In genomic region chr9:16575142-16575877, GRCh38 we compare ENCODE assay signal across 13 cellular contexts.
DNase-seq lines count a peak whose midpoint lies in the region; ATAC-seq and TF ChIP-seq lines count a peak whose summit lies in the region.
"Had no signal": no experiment of that assay in that cellular context is flagged by ENCODE, and none has a peak within 500 bp of the region (broad histone marks: within the 10 kb centered on the region; RNA-seq: fewer than 3 reads in every experiment).

No MANE protein-coding gene starts in this region.

- H3K4me2 ChIP-seq in OCI-LY3 (ENCODE audit: low read length) (no peak overlapping the region), fibroblast of lung (ENCODE audit: extremely low read depth, insufficient read depth, low read length) (peak overlapping the region; percentile 48), skeletal muscle satellite cell (ENCODE audit: low read length) (peak overlapping the region; percentile 64)

- POLR2A ChIA-PET in activated CD4-positive, alpha-beta memory T cell treated with anti-CD3 and anti-CD28 coated beads for 36 hours (lab: Charles Lee), result no interaction called here

- H4K20me1 ChIP-seq in OCI-LY3 (ENCODE audit: insufficient read depth, low read length) (no peaks in the 10 kb centered on the region), fibroblast of lung (ENCODE audit: control insufficient read depth, extremely low read depth, insufficient read depth, low read length) (no peaks in the 10 kb centered on the region)

- intact Hi-C loops in activated CD4-positive, alpha-beta memory T cell treated with anti-CD3 and anti-CD28 coated beads for 36 hours (cut with micrococcal nuclease), result no loop called here

- H3K9me3 Mint-ChIP-seq in activated naive CD4-positive, alpha-beta T cell treated with anti-CD3 and anti-CD28 coated beads, Interleukin-2, amount 10 ng/mL, durations not matched to agents 7 days and 5 days, result peaks cover 2% of the 10 kb centered on the region
- H3K9me3 Mint-ChIP-seq in activated CD4-positive, alpha-beta memory T cell treated with anti-CD3 and anti-CD28 coated beads for 36 hours, result no peaks in the 10 kb centered on the region
- H3K9me3 Mint-ChIP-seq: activated B cell treated with CpG ODN at 0.5 μM for 24 hours, nephron progenitor cell had no signal

- H3K9ac ChIP-seq in OCI-LY3 (ENCODE audit: low read length) (no peak overlapping the region), fibroblast of lung (ENCODE audit: insufficient read depth, low read length) (no peak overlapping the region), skeletal muscle satellite cell (ENCODE audit: low read depth, low read length) (peak overlapping the region; percentile 13)

- H3K27ac ChIP-seq in OCI-LY3 (ENCODE audit: low read length) (no peak overlapping the region), fibroblast of lung (ENCODE audit: insufficient read depth, low read length) (no peak overlapping the region)

- H3K27ac Mint-ChIP-seq in activated naive CD4-positive, alpha-beta T cell treated with anti-CD3 and anti-CD28 coated beads, Interleukin-2, amount 10 ng/mL, durations not matched to agents 7 days and 5 days, result no peak overlapping the region
- H3K27ac Mint-ChIP-seq in activated CD4-positive, alpha-beta memory T cell treated with anti-CD3 and anti-CD28 coated beads for 36 hours, result no peak overlapping the region
- H3K27ac Mint-ChIP-seq: activated B cell treated with CpG ODN at 0.5 μM for 24 hours, nephron progenitor cell had no signal

- no peak overlapping the region for H3K4me3 ChIP-seq in OCI-LY3 (ENCODE audit: low read length)
- no peak overlapping the region for H3K4me3 ChIP-seq in fibroblast of lung (replicated peaks in 1 of 4; ENCODE audit: control extremely low read depth in 1 of 4, insufficient read depth in 1 of 4, low read depth in 3 of 4, low read length in 4 of 4)
- no peak overlapping the region for H3K4me3 ChIP-seq in skeletal muscle satellite cell (ENCODE audit: low read length)

- CTCF ChIA-PET in activated naive CD4-positive, alpha-beta T cell treated with anti-CD3 and anti-CD28 coated beads, Interleukin-2, amount 10 ng/mL, durations not matched to agents 7 days and 5 days (lab: Charles Lee), result no interaction called here
- CTCF ChIA-PET in activated CD4-positive, alpha-beta memory T cell treated with anti-CD3 and anti-CD28 coated beads for 36 hours (lab: Charles Lee), result no interaction called here

- H3K27me3 ChIP-seq in OCI-LY3 (ENCODE audit: low read depth, low read length) (peaks cover 4% of the 10 kb centered on the region; the same call in 1 of the 2 replicates), fibroblast of lung (ENCODE audit: control insufficient read depth, insufficient read depth, low read length) (no peaks in the 10 kb centered on the region), skeletal muscle satellite cell (ENCODE audit: control insufficient read depth, insufficient read depth, low read length) (no peaks in the 10 kb centered on the region)

- H3K9me3 ChIP-seq in OCI-LY3 (ENCODE audit: insufficient read depth, low read length) (no peaks in the 10 kb centered on the region), fibroblast of lung (ENCODE audit: control insufficient read depth, insufficient read depth, low read depth, low read length) (no peaks in the 10 kb centered on the region), skeletal muscle satellite cell (replicated peaks; ENCODE audit: low read length) (no peaks in the 10 kb centered on the region)

- H3K27me3 Mint-ChIP-seq in activated naive CD4-positive, alpha-beta T cell treated with anti-CD3 and anti-CD28 coated beads, Interleukin-2, amount 10 ng/mL, durations not matched to agents 7 days and 5 days, result no peaks in the 10 kb centered on the region
- H3K27me3 Mint-ChIP-seq in activated CD4-positive, alpha-beta memory T cell treated with anti-CD3 and anti-CD28 coated beads for 36 hours, result no peaks in the 10 kb centered on the region
- H3K27me3 Mint-ChIP-seq: activated B cell treated with CpG ODN at 0.5 μM for 24 hours had no signal

- no peaks in the 10 kb centered on the region for H3K36me3 Mint-ChIP-seq in activated naive CD4-positive, alpha-beta T cell treated with anti-CD3 and anti-CD28 coated beads, Interleukin-2, amount 10 ng/mL, durations not matched to agents 7 days and 5 days
- no peaks in the 10 kb centered on the region for H3K36me3 Mint-ChIP-seq in activated CD4-positive, alpha-beta memory T cell treated with anti-CD3 and anti-CD28 coated beads for 36 hours

- TF ChIP-seq CTCF in OCI-LY3 (IDR thresholded peaks at IDR 0.05; ENCODE audit: low read depth, low read length), result peak; percentile 14; the same call in 1 of the 2 replicates
- TF ChIP-seq CTCF in fibroblast of lung (conservative IDR thresholded peaks at IDR 0.05 in 1 of 2, IDR thresholded peaks at IDR 0.05 in 1 of 2; ENCODE audit: low read depth in 1 of 2, low read length in 2 of 2), result peak in 1 of 2 donors; percentile 6

- DNase-seq in NCI-H2107 treated with DMSO at 0.1 percent for 48 hours (lab: John Stamatoyannopoulos, UW; ENCODE audit: unreplicated experiment), result peak; percentile 1
- DNase-seq in NCI-H2107 (lab: John Stamatoyannopoulos, UW), result no peak
- peak in 1 of 2 donors; percentile 31 for DNase-seq in fibroblast of lung (ENCODE audit: low read depth in 2 of 2)
- DNase-seq in activated naive CD4-positive, alpha-beta T cell treated with anti-CD3 and anti-CD28 coated beads, Interleukin-2, amount 10 ng/mL, durations not matched to agents 7 days and 5 days, result no peak
- DNase-seq in activated CD4-positive, alpha-beta memory T cell treated with anti-CD3 and anti-CD28 coated beads for 36 hours, result no peak
- DNase-seq: activated B cell treated with CpG ODN at 0.5 μM for 24 hours, activated gamma-delta T cell treated with Interleukin-2 at 50 U/mL for 16 hours, NCI-H187, nephron progenitor cell, substantia nigra had no signal

- no peak overlapping the region for H3K4me3 Mint-ChIP-seq in activated naive CD4-positive, alpha-beta T cell treated with anti-CD3 and anti-CD28 coated beads, Interleukin-2, amount 10 ng/mL, durations not matched to agents 7 days and 5 days
- H3K4me3 Mint-ChIP-seq in activated CD4-positive, alpha-beta memory T cell treated with anti-CD3 and anti-CD28 coated beads for 36 hours, result no peak overlapping the region
- H3K4me3 Mint-ChIP-seq: activated B cell treated with CpG ODN at 0.5 μM for 24 hours, nephron progenitor cell had no signal

- no peak for ATAC-seq in GM18870 (IDR thresholded peaks at IDR 0.05; ENCODE audit: unreplicated experiment)

- H3K4me1 Mint-ChIP-seq in activated naive CD4-positive, alpha-beta T cell treated with anti-CD3 and anti-CD28 coated beads, Interleukin-2, amount 10 ng/mL, durations not matched to agents 7 days and 5 days, result no peaks in the 10 kb centered on the region
- H3K4me1 Mint-ChIP-seq in activated CD4-positive, alpha-beta memory T cell treated with anti-CD3 and anti-CD28 coated beads for 36 hours (ENCODE audit: low read depth), result no peaks in the 10 kb centered on the region
- H3K4me1 Mint-ChIP-seq: activated B cell treated with CpG ODN at 0.5 μM for 24 hours had no signal

- H3K79me2 ChIP-seq in OCI-LY3 (ENCODE audit: low read length), result no peaks in the 10 kb centered on the region
- no peaks in the 10 kb centered on the region for H3K79me2 ChIP-seq in fibroblast of lung (ENCODE audit: control insufficient read depth, insufficient read depth, low read length)

- no peaks in the 10 kb centered on the region for H3K4me1 ChIP-seq in OCI-LY3 (ENCODE audit: low read length)
- H3K4me1 ChIP-seq in fibroblast of lung (ENCODE audit: control insufficient read depth, extremely low read depth, insufficient read depth, low read length), result peaks cover 11% of the 10 kb centered on the region
- H3K4me1 ChIP-seq in skeletal muscle satellite cell (ENCODE audit: control insufficient read depth, insufficient read depth, low read length), result peaks cover 18% of the 10 kb centered on the region

- no peak overlapping the region; the same call in 1 of the 2 replicates for H2AFZ ChIP-seq in OCI-LY3 (ENCODE audit: low read depth, low read length)
- no peak overlapping the region for H2AFZ ChIP-seq in fibroblast of lung (ENCODE audit: low read length)

- H3K36me3 ChIP-seq in OCI-LY3 (replicated peaks; ENCODE audit: low read depth, low read length), result no peaks in the 10 kb centered on the region
- no peaks in the 10 kb centered on the region for H3K36me3 ChIP-seq in fibroblast of lung (ENCODE audit: control insufficient read depth, insufficient read depth, low read length)
- no peaks in the 10 kb centered on the region for H3K36me3 ChIP-seq in skeletal muscle satellite cell (ENCODE audit: insufficient read depth, low read length)
